Comparison of ENCODE assay signal across 2 cellular contexts in the genomic region with DNA sequence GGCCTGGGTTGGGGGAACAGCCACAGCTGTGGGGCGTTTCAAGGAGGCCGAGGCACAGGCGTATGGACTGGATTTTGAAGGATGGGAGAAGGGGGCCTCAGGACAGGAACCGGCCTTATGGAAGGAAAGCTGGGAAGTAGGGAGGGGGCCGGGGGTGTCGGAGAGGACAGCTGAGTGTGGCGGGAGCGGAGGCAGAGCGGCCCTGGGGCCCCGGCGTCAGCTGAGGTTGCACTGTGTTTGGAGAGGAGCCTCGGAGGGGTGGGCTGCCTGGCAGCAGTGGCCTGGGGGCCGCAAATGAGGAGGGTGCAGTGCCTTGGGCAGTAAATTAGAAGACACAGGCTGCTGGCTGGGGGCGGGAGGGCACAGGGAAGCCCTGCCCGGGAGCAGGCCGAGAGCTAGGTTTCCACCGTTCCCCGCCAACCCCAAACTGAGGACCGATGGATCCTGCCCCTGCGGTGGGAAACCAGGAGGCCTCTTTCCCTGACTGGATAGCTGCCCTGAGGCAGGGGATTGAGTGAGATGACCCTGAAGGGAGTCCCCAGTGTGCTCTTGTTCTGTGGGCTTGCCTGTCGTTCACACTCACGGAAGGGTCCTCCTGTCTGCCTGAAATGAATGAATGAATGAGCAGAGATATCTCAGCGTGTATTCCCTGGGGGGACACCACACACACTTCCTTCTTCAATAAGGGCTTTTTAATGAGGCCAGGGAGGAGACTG.
TF ChIP-seq lines count a peak whose summit lies in the region.

No MANE protein-coding gene starts in this region.

TF ChIP-seq in GM23338, 12 proteins besides CTCF, POLR2A, EP300 and RAD21:
- TF ChIP-seq, protein P1, sequence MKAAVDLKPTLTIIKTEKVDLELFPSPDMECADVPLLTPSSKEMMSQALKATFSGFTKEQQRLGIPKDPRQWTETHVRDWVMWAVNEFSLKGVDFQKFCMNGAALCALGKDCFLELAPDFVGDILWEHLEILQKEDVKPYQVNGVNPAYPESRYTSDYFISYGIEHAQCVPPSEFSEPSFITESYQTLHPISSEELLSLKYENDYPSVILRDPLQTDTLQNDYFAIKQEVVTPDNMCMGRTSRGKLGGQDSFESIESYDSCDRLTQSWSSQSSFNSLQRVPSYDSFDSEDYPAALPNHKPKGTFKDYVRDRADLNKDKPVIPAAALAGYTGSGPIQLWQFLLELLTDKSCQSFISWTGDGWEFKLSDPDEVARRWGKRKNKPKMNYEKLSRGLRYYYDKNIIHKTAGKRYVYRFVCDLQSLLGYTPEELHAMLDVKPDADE (IDR thresholded peaks at IDR 0.05) = no peak
- no peak for TF ChIP-seq JUNB (IDR thresholded peaks at IDR 0.05; ENCODE audit: unreplicated experiment)
- no peak for TF ChIP-seq CREB1 (CRISPR knock-in tag; IDR thresholded peaks at IDR 0.05; ENCODE audit: low read depth)
- TF ChIP-seq EZH2phosphoT487 (IDR thresholded peaks at IDR 0.05; ENCODE audit: unreplicated experiment) = no peak
- TF ChIP-seq, protein P2, sequence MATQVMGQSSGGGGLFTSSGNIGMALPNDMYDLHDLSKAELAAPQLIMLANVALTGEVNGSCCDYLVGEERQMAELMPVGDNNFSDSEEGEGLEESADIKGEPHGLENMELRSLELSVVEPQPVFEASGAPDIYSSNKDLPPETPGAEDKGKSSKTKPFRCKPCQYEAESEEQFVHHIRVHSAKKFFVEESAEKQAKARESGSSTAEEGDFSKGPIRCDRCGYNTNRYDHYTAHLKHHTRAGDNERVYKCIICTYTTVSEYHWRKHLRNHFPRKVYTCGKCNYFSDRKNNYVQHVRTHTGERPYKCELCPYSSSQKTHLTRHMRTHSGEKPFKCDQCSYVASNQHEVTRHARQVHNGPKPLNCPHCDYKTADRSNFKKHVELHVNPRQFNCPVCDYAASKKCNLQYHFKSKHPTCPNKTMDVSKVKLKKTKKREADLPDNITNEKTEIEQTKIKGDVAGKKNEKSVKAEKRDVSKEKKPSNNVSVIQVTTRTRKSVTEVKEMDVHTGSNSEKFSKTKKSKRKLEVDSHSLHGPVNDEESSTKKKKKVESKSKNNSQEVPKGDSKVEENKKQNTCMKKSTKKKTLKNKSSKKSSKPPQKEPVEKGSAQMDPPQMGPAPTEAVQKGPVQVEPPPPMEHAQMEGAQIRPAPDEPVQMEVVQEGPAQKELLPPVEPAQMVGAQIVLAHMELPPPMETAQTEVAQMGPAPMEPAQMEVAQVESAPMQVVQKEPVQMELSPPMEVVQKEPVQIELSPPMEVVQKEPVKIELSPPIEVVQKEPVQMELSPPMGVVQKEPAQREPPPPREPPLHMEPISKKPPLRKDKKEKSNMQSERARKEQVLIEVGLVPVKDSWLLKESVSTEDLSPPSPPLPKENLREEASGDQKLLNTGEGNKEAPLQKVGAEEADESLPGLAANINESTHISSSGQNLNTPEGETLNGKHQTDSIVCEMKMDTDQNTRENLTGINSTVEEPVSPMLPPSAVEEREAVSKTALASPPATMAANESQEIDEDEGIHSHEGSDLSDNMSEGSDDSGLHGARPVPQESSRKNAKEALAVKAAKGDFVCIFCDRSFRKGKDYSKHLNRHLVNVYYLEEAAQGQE (IDR thresholded peaks at IDR 0.05; ENCODE audit: unreplicated experiment) = no peak
- no peak for TF ChIP-seq EZH2 (IDR thresholded peaks at IDR 0.05; ENCODE audit: low read depth, unreplicated experiment)
- TF ChIP-seq, protein P3, sequence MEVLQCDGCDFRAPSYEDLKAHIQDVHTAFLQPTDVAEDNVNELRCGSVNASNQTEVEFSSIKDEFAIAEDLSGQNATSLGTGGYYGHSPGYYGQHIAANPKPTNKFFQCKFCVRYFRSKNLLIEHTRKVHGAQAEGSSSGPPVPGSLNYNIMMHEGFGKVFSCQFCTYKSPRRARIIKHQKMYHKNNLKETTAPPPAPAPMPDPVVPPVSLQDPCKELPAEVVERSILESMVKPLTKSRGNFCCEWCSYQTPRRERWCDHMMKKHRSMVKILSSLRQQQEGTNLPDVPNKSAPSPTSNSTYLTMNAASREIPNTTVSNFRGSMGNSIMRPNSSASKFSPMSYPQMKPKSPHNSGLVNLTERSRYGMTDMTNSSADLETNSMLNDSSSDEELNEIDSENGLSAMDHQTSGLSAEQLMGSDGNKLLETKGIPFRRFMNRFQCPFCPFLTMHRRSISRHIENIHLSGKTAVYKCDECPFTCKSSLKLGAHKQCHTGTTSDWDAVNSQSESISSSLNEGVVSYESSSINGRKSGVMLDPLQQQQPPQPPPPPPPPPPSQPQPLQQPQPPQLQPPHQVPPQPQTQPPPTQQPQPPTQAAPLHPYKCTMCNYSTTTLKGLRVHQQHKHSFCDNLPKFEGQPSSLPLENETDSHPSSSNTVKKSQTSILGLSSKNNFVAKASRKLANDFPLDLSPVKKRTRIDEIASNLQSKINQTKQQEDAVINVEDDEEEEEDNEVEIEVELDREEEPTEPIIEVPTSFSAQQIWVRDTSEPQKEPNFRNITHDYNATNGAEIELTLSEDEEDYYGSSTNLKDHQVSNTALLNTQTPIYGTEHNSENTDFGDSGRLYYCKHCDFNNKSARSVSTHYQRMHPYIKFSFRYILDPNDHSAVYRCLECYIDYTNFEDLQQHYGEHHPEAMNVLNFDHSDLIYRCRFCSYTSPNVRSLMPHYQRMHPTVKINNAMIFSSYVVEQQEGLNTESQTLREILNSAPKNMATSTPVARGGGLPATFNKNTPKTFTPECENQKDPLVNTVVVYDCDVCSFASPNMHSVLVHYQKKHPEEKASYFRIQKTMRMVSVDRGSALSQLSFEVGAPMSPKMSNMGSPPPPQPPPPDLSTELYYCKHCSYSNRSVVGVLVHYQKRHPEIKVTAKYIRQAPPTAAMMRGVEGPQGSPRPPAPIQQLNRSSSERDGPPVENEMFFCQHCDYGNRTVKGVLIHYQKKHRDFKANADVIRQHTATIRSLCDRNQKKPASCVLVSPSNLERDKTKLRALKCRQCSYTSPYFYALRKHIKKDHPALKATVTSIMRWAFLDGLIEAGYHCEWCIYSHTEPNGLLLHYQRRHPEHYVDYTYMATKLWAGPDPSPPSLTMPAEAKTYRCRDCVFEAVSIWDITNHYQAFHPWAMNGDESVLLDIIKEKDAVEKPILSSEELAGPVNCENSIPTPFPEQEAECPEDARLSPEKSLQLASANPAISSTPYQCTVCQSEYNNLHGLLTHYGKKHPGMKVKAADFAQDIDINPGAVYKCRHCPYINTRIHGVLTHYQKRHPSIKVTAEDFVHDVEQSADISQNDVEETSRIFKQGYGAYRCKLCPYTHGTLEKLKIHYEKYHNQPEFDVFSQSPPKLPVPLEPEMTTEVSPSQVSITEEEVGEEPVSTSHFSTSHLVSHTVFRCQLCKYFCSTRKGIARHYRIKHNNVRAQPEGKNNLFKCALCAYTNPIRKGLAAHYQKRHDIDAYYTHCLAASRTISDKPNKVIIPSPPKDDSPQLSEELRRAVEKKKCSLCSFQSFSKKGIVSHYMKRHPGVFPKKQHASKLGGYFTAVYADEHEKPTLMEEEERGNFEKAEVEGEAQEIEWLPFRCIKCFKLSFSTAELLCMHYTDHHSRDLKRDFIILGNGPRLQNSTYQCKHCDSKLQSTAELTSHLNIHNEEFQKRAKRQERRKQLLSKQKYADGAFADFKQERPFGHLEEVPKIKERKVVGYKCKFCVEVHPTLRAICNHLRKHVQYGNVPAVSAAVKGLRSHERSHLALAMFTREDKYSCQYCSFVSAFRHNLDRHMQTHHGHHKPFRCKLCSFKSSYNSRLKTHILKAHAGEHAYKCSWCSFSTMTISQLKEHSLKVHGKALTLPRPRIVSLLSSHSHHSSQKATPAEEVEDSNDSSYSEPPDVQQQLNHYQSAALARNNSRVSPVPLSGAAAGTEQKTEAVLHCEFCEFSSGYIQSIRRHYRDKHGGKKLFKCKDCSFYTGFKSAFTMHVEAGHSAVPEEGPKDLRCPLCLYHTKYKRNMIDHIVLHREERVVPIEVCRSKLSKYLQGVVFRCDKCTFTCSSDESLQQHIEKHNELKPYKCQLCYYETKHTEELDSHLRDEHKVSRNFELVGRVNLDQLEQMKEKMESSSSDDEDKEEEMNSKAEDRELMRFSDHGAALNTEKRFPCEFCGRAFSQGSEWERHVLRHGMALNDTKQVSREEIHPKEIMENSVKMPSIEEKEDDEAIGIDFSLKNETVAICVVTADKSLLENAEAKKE (CRISPR knock-in tag; IDR thresholded peaks at IDR 0.05) = no peak
- TF ChIP-seq POLR2AphosphoS5 (IDR thresholded peaks at IDR 0.05; ENCODE audit: low read depth) = no peak

TF ChIP-seq in K562, 482 proteins besides CTCF, POLR2A, EP300 and RAD21:
- TF ChIP-seq NR2C2 (CRISPR knock-in tag; IDR thresholded peaks at IDR 0.05) (no peak), NR2C2 (tag; IDR thresholded peaks at IDR 0.05) (peak; percentile 40; the same call in 1 of the 2 replicates), GABPA (tag; conservative IDR thresholded peaks at IDR 0.05; ENCODE audit: low read depth) (no peak), RBM17 (IDR thresholded peaks at IDR 0.05; ENCODE audit: borderline replicate concordance, low read depth, low read length) (no peak), NRF1 (conservative IDR thresholded peaks at IDR 0.05 in 1 of 2, IDR thresholded peaks at IDR 0.05 in 1 of 2) (no peak), NR2C1 (IDR thresholded peaks at IDR 0.05) (peak; percentile 52; the same call in 1 of the 2 replicates), NR2C1 (tag; IDR thresholded peaks at IDR 0.05) (0 out of 2 replicates have a peak, but pooled peaks have one; percentile 51), PTBP1 (IDR thresholded peaks at IDR 0.05; ENCODE audit: low read depth, low read length) (no peak), TBL1XR1 (IDR thresholded peaks at IDR 0.05; ENCODE audit: low read length in 2 of 2) (no peak), ZNF431 (CRISPR knock-in tag; IDR thresholded peaks at IDR 0.05) (no peak), ZNF24 (IDR thresholded peaks at IDR 0.05) (0 out of 2 replicates have a peak, but pooled peaks have one; percentile 49), ZSCAN32 (CRISPR knock-in tag; IDR thresholded peaks at IDR 0.05) (no peak), KDM5B (IDR thresholded peaks at IDR 0.05; ENCODE audit: insufficient replicate concordance, low read depth, low read length) (no peak)
- TF ChIP-seq, protein P4, sequence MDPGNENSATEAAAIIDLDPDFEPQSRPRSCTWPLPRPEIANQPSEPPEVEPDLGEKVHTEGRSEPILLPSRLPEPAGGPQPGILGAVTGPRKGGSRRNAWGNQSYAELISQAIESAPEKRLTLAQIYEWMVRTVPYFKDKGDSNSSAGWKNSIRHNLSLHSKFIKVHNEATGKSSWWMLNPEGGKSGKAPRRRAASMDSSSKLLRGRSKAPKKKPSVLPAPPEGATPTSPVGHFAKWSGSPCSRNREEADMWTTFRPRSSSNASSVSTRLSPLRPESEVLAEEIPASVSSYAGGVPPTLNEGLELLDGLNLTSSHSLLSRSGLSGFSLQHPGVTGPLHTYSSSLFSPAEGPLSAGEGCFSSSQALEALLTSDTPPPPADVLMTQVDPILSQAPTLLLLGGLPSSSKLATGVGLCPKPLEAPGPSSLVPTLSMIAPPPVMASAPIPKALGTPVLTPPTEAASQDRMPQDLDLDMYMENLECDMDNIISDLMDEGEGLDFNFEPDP (CRISPR knock-in tag; IDR thresholded peaks at IDR 0.05) = no peak
- TF ChIP-seq, protein P5, sequence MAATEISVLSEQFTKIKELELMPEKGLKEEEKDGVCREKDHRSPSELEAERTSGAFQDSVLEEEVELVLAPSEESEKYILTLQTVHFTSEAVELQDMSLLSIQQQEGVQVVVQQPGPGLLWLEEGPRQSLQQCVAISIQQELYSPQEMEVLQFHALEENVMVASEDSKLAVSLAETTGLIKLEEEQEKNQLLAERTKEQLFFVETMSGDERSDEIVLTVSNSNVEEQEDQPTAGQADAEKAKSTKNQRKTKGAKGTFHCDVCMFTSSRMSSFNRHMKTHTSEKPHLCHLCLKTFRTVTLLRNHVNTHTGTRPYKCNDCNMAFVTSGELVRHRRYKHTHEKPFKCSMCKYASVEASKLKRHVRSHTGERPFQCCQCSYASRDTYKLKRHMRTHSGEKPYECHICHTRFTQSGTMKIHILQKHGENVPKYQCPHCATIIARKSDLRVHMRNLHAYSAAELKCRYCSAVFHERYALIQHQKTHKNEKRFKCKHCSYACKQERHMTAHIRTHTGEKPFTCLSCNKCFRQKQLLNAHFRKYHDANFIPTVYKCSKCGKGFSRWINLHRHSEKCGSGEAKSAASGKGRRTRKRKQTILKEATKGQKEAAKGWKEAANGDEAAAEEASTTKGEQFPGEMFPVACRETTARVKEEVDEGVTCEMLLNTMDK (IDR thresholded peaks at IDR 0.05; ENCODE audit: borderline replicate concordance, insufficient read depth, low read depth, low read length, poor library complexity, severe bottlenecking) = no peak
- TF ChIP-seq, protein P6, sequence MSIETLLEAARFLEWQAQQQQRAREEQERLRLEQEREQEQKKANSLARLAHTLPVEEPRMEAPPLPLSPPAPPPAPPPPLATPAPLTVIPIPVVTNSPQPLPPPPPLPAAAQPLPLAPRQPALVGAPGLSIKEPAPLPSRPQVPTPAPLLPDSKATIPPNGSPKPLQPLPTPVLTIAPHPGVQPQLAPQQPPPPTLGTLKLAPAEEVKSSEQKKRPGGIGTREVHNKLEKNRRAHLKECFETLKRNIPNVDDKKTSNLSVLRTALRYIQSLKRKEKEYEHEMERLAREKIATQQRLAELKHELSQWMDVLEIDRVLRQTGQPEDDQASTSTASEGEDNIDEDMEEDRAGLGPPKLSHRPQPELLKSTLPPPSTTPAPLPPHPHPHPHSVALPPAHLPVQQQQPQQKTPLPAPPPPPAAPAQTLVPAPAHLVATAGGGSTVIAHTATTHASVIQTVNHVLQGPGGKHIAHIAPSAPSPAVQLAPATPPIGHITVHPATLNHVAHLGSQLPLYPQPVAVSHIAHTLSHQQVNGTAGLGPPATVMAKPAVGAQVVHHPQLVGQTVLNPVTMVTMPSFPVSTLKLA (conservative IDR thresholded peaks at IDR 0.05) = no peak
